Comparison of ENCODE assay signal across 1 cellular context in genomic region chr2:88684519-88684918, GRCh38.
TF ChIP-seq lines count a peak whose summit lies in the region.

No MANE protein-coding gene starts in this region.

TF ChIP-seq in K562, 482 proteins besides CTCF, POLR2A, EP300 and RAD21 (continued from another document):
- TF ChIP-seq ZBTB2 (IDR thresholded peaks at IDR 0.05) = no peak
- no peak for TF ChIP-seq CBFB (CRISPR knock-in tag; IDR thresholded peaks at IDR 0.05)
- peak; percentile 15; the same call in 1 of the 2 replicates for TF ChIP-seq TAL1 (IDR thresholded peaks at IDR 0.05)
- no peak for TF ChIP-seq HNRNPH1 (optimal IDR thresholded peaks at IDR 0.05; ENCODE audit: low read depth, low read length)
- TF ChIP-seq BMI1 (IDR thresholded peaks at IDR 0.05; ENCODE audit: low read length) = no peak
- no peak for TF ChIP-seq ZNF655 (CRISPR knock-in tag; IDR thresholded peaks at IDR 0.05)
- TF ChIP-seq MAFF (IDR thresholded peaks at IDR 0.05; ENCODE audit: low read length) = no peak
- TF ChIP-seq RBM17 (IDR thresholded peaks at IDR 0.05; ENCODE audit: borderline replicate concordance, low read depth, low read length) = no peak
- no peak for TF ChIP-seq TAF1 (IDR thresholded peaks at IDR 0.05; ENCODE audit: control insufficient read depth, extremely low read depth, insufficient read depth, low read length, severe bottlenecking)
- no peak for TF ChIP-seq ZNF780A (CRISPR knock-in tag; IDR thresholded peaks at IDR 0.05)
- no peak for TF ChIP-seq FOXP4 (CRISPR knock-in tag; IDR thresholded peaks at IDR 0.05; ENCODE audit: borderline replicate concordance)
- no peak for TF ChIP-seq HDGF (IDR thresholded peaks at IDR 0.05)
- no peak for TF ChIP-seq BACH1 (tag; IDR thresholded peaks at IDR 0.05)
- no peak for TF ChIP-seq ZBTB12 (CRISPR knock-in tag; IDR thresholded peaks at IDR 0.05)
- no peak for TF ChIP-seq ZNF347 (CRISPR knock-in tag; IDR thresholded peaks at IDR 0.05; ENCODE audit: low read depth)
- no peak for TF ChIP-seq TFE3 (CRISPR knock-in tag; IDR thresholded peaks at IDR 0.05)
- TF ChIP-seq KLF10 (CRISPR knock-in tag; IDR thresholded peaks at IDR 0.05) = no peak
- TF ChIP-seq NFIC (IDR thresholded peaks at IDR 0.05) = no peak
- TF ChIP-seq THAP7 (CRISPR knock-in tag; IDR thresholded peaks at IDR 0.05) = no peak
- no peak for TF ChIP-seq ZHX1 (conservative IDR thresholded peaks at IDR 0.05; ENCODE audit: low read length)
- TF ChIP-seq ARID2 (IDR thresholded peaks at IDR 0.05) = no peak
- TF ChIP-seq TCFL5 (CRISPR knock-in tag; conservative IDR thresholded peaks at IDR 0.05) = no peak
- TF ChIP-seq HOXB6 (CRISPR knock-in tag; IDR thresholded peaks at IDR 0.05; ENCODE audit: borderline replicate concordance) = no peak
- TF ChIP-seq ZNF121 (CRISPR knock-in tag; conservative IDR thresholded peaks at IDR 0.05) = no peak
- TF ChIP-seq CBFA2T2 (conservative IDR thresholded peaks at IDR 0.05) = peak; percentile 53; the same call in 1 of the 2 replicates
- TF ChIP-seq ZNF785 (CRISPR knock-in tag; IDR thresholded peaks at IDR 0.05) = no peak
- TF ChIP-seq ZNF668 (CRISPR knock-in tag; IDR thresholded peaks at IDR 0.05) = no peak
- TF ChIP-seq RREB1 (CRISPR knock-in tag; IDR thresholded peaks at IDR 0.05) = no peak
- TF ChIP-seq ARID1B (IDR thresholded peaks at IDR 0.05) = peak; percentile 19; the same call in 1 of the 2 replicates
- TF ChIP-seq TEAD4 (IDR thresholded peaks at IDR 0.05; ENCODE audit: low read length) = peak; percentile 59; the same call in 1 of the 2 replicates
- no peak for TF ChIP-seq TEAD4 (CRISPR knock-in tag; IDR thresholded peaks at IDR 0.05; ENCODE audit: borderline replicate concordance)
- TF ChIP-seq BCOR (IDR thresholded peaks at IDR 0.05) = no peak
- no peak for TF ChIP-seq LEF1 (IDR thresholded peaks at IDR 0.05)
- TF ChIP-seq CBFA2T3 (IDR thresholded peaks at IDR 0.05) = peak; percentile 73
- no peak for TF ChIP-seq PRMT5 (CRISPR knock-in tag; IDR thresholded peaks at IDR 0.05)
- no peak for TF ChIP-seq CHD2 (IDR thresholded peaks at IDR 0.05; ENCODE audit: low read depth, low read length)
- TF ChIP-seq HNRNPUL1 (IDR thresholded peaks at IDR 0.05; ENCODE audit: low read length) = no peak
